Comparison of ENCODE assay signal across 8 cellular contexts in the genomic region with DNA sequence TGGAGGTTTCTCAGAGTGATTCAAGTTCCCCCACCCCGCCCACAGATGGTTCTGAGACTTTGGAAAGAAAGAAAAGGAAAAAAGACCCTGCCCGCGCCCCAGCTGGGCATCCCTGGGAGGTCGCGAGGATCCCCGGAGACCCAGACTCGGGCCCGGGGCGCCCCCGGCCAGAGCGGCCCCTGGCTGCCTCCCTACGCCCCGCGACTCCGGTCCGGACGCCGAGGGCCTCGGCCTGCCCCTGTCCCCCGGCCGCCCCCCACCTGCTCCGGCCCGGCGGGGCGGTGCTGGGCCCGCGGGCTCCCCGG. TPM values are rescaled to one million over a fixed set of nuclear protein-coding genes. Genes with fewer than 3 reads are reported as not detected.
DNase-seq lines count a peak whose midpoint lies in the region; TF ChIP-seq lines count a peak whose summit lies in the region.

No MANE protein-coding gene starts in this region.

- peaks cover 10% of the 10 kb centered on the region for H3K4me1 Mint-ChIP-seq in activated CD4-positive, alpha-beta T cell treated with anti-CD3 and anti-CD28 coated beads, Interleukin-2, amount 10 ng/mL, durations not matched to agents 7 days and 5 days

- H3K36me3 Mint-ChIP-seq in activated CD4-positive, alpha-beta T cell treated with anti-CD3 and anti-CD28 coated beads, Interleukin-2, amount 10 ng/mL, durations not matched to agents 7 days and 5 days (ENCODE audit: low read depth), result no peaks in the 10 kb centered on the region

- peaks cover 9 to 35% (median 14%) of the 10 kb centered on the region in 4 donors for H3K4me1 ChIP-seq in stomach

- H3K4me3 ChIP-seq in astrocyte of the cerebellum (ENCODE audit: low read depth, low read length), result peak overlapping the region; percentile 33
- H3K4me3 ChIP-seq in stomach, result peak overlapping the region; percentile 42 to 51 (median 49)

- no peak for DNase-seq in activated CD4-positive, alpha-beta T cell treated with anti-CD3 and anti-CD28 coated beads, Interleukin-2, amount 10 ng/mL, durations not matched to agents 7 days and 5 days
- no peak for DNase-seq in activated CD4-positive, alpha-beta T cell treated with anti-CD3 and anti-CD28 coated beads, Interleukin-2, amount 50 U/mL, for 4 hours
- DNase-seq in astrocyte of the cerebellum (ENCODE audit: low read depth), result no peak
- peak; percentile 52 for DNase-seq in iPS-NIHi11 (ENCODE audit: low spot score)
- DNase-seq in stomach, result no peak
- DNase-seq in mesenteric fat pad (ENCODE audit: low spot score), result no peak
- no peak for DNase-seq in NCI-H2227 (lab: John Stamatoyannopoulos, UW; ENCODE audit: unreplicated experiment)
- no peak for DNase-seq in ecto neural progenitor cell (ENCODE audit: low spot score)

- H3K9me3 ChIP-seq in stomach, result no peaks in the 10 kb centered on the region

- no peaks in the 10 kb centered on the region for H3K36me3 ChIP-seq in stomach

- H3K4me3 Mint-ChIP-seq in activated CD4-positive, alpha-beta T cell treated with anti-CD3 and anti-CD28 coated beads, Interleukin-2, amount 10 ng/mL, durations not matched to agents 7 days and 5 days, result peak overlapping the region; percentile 51

- peaks cover 0 to 33% (median 13%) of the 10 kb centered on the region in 3 donors for H3K27me3 ChIP-seq in stomach

- WGBS in stomach, 5 donors, result 1 to 5% (median 1%) methylated on average over 13 to 24 of the region's 28 CpGs

- H3K27ac Mint-ChIP-seq in activated CD4-positive, alpha-beta T cell treated with anti-CD3 and anti-CD28 coated beads, Interleukin-2, amount 10 ng/mL, durations not matched to agents 7 days and 5 days, result peak overlapping the region; percentile 25

- in situ Hi-C loops in astrocyte of the cerebellum (cut with HindIII; ENCODE audit: low sequenced_read_pairs), result no loop called here

- CTCF ChIA-PET in activated CD4-positive, alpha-beta T cell treated with anti-CD3 and anti-CD28 coated beads, Interleukin-2, amount 10 ng/mL, durations not matched to agents 7 days and 5 days (lab: Charles Lee), result interaction anchor here (2.4 kb wide), 1 partner anchor 9 kb away, joined by 6 read pairs; no protein-coding TSS in a partner anchor

- H3K9me3 Mint-ChIP-seq in activated CD4-positive, alpha-beta T cell treated with anti-CD3 and anti-CD28 coated beads, Interleukin-2, amount 10 ng/mL, durations not matched to agents 7 days and 5 days, result no peaks in the 10 kb centered on the region

- TF ChIP-seq EP300 in stomach (IDR thresholded peaks at IDR 0.05), result no peak

- no peak overlapping the region for H3K27ac ChIP-seq in stomach

- no peak for TF ChIP-seq CTCF in astrocyte of the cerebellum (IDR thresholded peaks at IDR 0.05; ENCODE audit: low read depth, low read length, missing control alignments)
- no peak for TF ChIP-seq CTCF in stomach (IDR thresholded peaks at IDR 0.05)

- TF ChIP-seq POLR2A in stomach (IDR thresholded peaks at IDR 0.05), result no peak

- peaks cover 30% of the 10 kb centered on the region for H3K27me3 Mint-ChIP-seq in activated CD4-positive, alpha-beta T cell treated with anti-CD3 and anti-CD28 coated beads, Interleukin-2, amount 10 ng/mL, durations not matched to agents 7 days and 5 days

- POLR2A ChIA-PET in activated CD4-positive, alpha-beta T cell treated with anti-CD3 and anti-CD28 coated beads, Interleukin-2, amount 10 ng/mL, durations not matched to agents 7 days and 5 days (lab: Charles Lee), result no interaction called here

- intact Hi-C loops in stomach (cut with DNase I; ENCODE audit: low total_unique reads), result loop anchor here (10.0 kb wide), 1 partner anchor 60 kb away; no protein-coding TSS in a partner anchor

RNA-seq across cellular contexts. Expression of a gene that starts 2.3 kb away (rescaled TPM):
- total RNA-seq in activated CD4-positive, alpha-beta T cell treated with anti-CD3 and anti-CD28 coated beads, Interleukin-2, amount 10 ng/mL, durations not matched to agents 7 days and 5 days, result under 1 TPM in 1 of 2 experiments, not detected in 1; 0.25 TPM
- 100 to 1,000 TPM in 1 of 5 donors, under 1 TPM in 1, not detected in 3; 0.55 to 157 TPM for total RNA-seq in stomach
- 1 to 10 TPM in 2 of 3 donors, under 1 TPM in 1; 0.75 to 4.1 (median 2.1) TPM for polyA plus RNA-seq in stomach
- total RNA-seq in mesenteric fat pad, result 2.1 TPM

RNA-seq across cellular contexts. Expression of a gene that starts 17.3 kb away (rescaled TPM):
- total RNA-seq in activated CD4-positive, alpha-beta T cell treated with anti-CD3 and anti-CD28 coated beads, Interleukin-2, amount 10 ng/mL, durations not matched to agents 7 days and 5 days, result 10 to 100 TPM; 62.0 to 66.4 TPM
- total RNA-seq in stomach (100 to 1,000 TPM in 1 of 5 donors, 10 to 100 TPM in 4; 21.6 to 148 (median 43.5) TPM), mesenteric fat pad (70.8 TPM)
- 10 to 100 TPM; 13.7 to 33.7 (median 17.7) TPM for polyA plus RNA-seq in stomach

RNA-seq across cellular contexts. Expression of a gene that starts 37.2 kb away (rescaled TPM):
- total RNA-seq in activated CD4-positive, alpha-beta T cell treated with anti-CD3 and anti-CD28 coated beads, Interleukin-2, amount 10 ng/mL, durations not matched to agents 7 days and 5 days, result 10 to 100 TPM; 29.1 to 29.8 TPM
- 10 to 100 TPM in 4 of 5 donors, 1 to 10 TPM in 1; 5.8 to 57.2 (median 17.4) TPM for total RNA-seq in stomach
- polyA plus RNA-seq in stomach, result 10 to 100 TPM; 39.6 to 45.1 (median 44.7) TPM
- 15.5 TPM for total RNA-seq in mesenteric fat pad

RNA-seq across cellular contexts. Expression of a gene that starts 47.5 kb away (rescaled TPM):
- total RNA-seq in activated CD4-positive, alpha-beta T cell treated with anti-CD3 and anti-CD28 coated beads, Interleukin-2, amount 10 ng/mL, durations not matched to agents 7 days and 5 days, result 10 to 100 TPM; 82.2 to 87.2 TPM
- total RNA-seq in stomach (10 to 100 TPM; 17.0 to 60.3 (median 26.3) TPM), mesenteric fat pad (46.1 TPM)
- 10 to 100 TPM; 11.6 to 12.5 (median 11.7) TPM for polyA plus RNA-seq in stomach

RNA-seq across cellular contexts. Expression of a gene that starts 50.2 kb away (rescaled TPM):
- under 1 TPM; 0.27 TPM for total RNA-seq in activated CD4-positive, alpha-beta T cell treated with anti-CD3 and anti-CD28 coated beads, Interleukin-2, amount 10 ng/mL, durations not matched to agents 7 days and 5 days
- total RNA-seq in stomach (under 1 TPM in 1 of 5 donors, not detected in 4; 0.55 TPM), mesenteric fat pad (1.2 TPM)
- polyA plus RNA-seq in stomach, result under 1 TPM in 2 of 3 donors, not detected in 1; 0.10 to 0.31 TPM
